ENCODE assay signal across 23 cellular contexts in genomic region chr6:140011537-140011936, GRCh38.
A peak's percentile ranks its signal among the peaks of the same experiment; 100 is the strongest.
DNase-seq lines count a peak whose midpoint lies in the region; ATAC-seq, FAIRE-seq and TF ChIP-seq lines count a peak whose summit lies in the region.
"Had no signal": no experiment of that assay in that cellular context is flagged by ENCODE, and none has a peak within 500 bp of the region (broad histone marks: within the 10 kb centered on the region; RNA-seq: fewer than 3 reads in every experiment).

No MANE protein-coding gene starts in this region.

- TF ChIP-seq CTCF in pancreas (IDR thresholded peaks at IDR 0.05) (no peak), SK-N-SH (IDR thresholded peaks at IDR 0.05) (no peak), dorsolateral prefrontal cortex (IDR thresholded peaks at IDR 0.05 in 54 of 56, conservative IDR thresholded peaks at IDR 0.05 in 2 of 56; ENCODE audit: low read depth in 1 of 56, partially characterized antibody in 56 of 56) (no peak), gastroesophageal sphincter (IDR thresholded peaks at IDR 0.05) (no peak)

- TF ChIP-seq EP300 in SK-N-SH (IDR thresholded peaks at IDR 0.05; ENCODE audit: borderline replicate concordance in 1 of 2, low read depth in 1 of 2, low read length in 1 of 2) (no peak), gastroesophageal sphincter (IDR thresholded peaks at IDR 0.05) (no peak)

- no peak for FAIRE-seq in pancreas (lab: Jason Lieb, UNC)
- FAIRE-seq: GM12891 had no signal

- no peak for DNase-seq in GM23248
- peak; percentile 3 for DNase-seq in kidney glomerular epithelial cell (lab: John Stamatoyannopoulos, UW)
- DNase-seq in pancreas = no peak
- no peak for DNase-seq in SK-N-SH
- no peak for DNase-seq in dorsolateral prefrontal cortex
- DNase-seq: activated B cell treated with CpG ODN at 0.5 μM for 24 hours; activated CD4-positive, alpha-beta memory T cell treated with anti-CD3 and anti-CD28 coated beads for 36 hours; activated T-cell treated with anti-CD3 and anti-CD28 coated beads for 4 hours; amygdala; C1 segment of cervical spinal cord; central memory CD4-positive, alpha-beta T cell; erythroblast; foreskin keratinocyte; NCI-H1694 treated with DMSO at 0.1 percent for 48 hours; NCI-H748 treated with DMSO at 0.1 percent for 48 hours; SHP77; SW 1271; upper lobe of left lung had no signal

- H2AFZ ChIP-seq in GM23248 (0 out of 2 replicates have a peak overlapping the region, but pooled peaks have one; percentile 7), SK-N-SH (ENCODE audit: low read depth) (no peak overlapping the region)

- intact Hi-C loops in pancreas (cut with DNase I) = no loop called here
- intact Hi-C loops in dorsolateral prefrontal cortex (cut with DNase I) = no loop called here

- CTCF ChIA-PET in SK-N-SH (lab: Yijun Ruan, JAX) = interaction anchor here (0.9 kb wide), 1 partner anchor 41 kb away, joined by 3 read pairs; no protein-coding TSS in a partner anchor

- H3K27me3 ChIP-seq in GM23248 (replicated peaks; ENCODE audit: insufficient read depth) (no peaks in the 10 kb centered on the region), endocrine pancreas (ENCODE audit: control insufficient read depth, insufficient read depth, low read length) (no peaks in the 10 kb centered on the region), pancreas (no peaks in the 10 kb centered on the region), SK-N-SH (ENCODE audit: insufficient read depth) (no peaks in the 10 kb centered on the region), dorsolateral prefrontal cortex (no peaks in the 10 kb centered on the region), gastroesophageal sphincter (no peaks in the 10 kb centered on the region)
- H3K27me3 ChIP-seq: foreskin keratinocyte, upper lobe of left lung had no signal

- 96 to 98% methylated on average over 4 of the region's 4 CpGs for WGBS in GM23248 (ENCODE audit: low coverage in 1 of 2, low lambda C conversion rate in 2 of 2, missing lambda C conversion rate in 2 of 2), 2 experiments
- 12 to 13% methylated on average over 4 of the region's 4 CpGs for WGBS in pancreas, 2 donors
- WGBS in SK-N-SH (ENCODE audit: low lambda C conversion rate) = 95% methylated on average over 4 of the region's 4 CpGs
- WGBS in gastroesophageal sphincter (ENCODE audit: low coverage in 1 of 2), 2 donors = 77 to 80% methylated on average over 3 of the region's 4 CpGs

- H3K4me3 ChIP-seq in GM23248 = no peak overlapping the region
- peak overlapping the region; percentile 31 for H3K4me3 ChIP-seq in endocrine pancreas (ENCODE audit: control insufficient read depth, insufficient read depth, low read length)
- no peak overlapping the region for H3K4me3 ChIP-seq in pancreas
- no peak overlapping the region for H3K4me3 ChIP-seq in SK-N-SH (ENCODE audit: low read depth in 2 of 2, low read length in 1 of 2)
- H3K4me3 ChIP-seq in dorsolateral prefrontal cortex = no peak overlapping the region
- no peak overlapping the region for H3K4me3 ChIP-seq in gastroesophageal sphincter
- H3K4me3 ChIP-seq: upper lobe of left lung had no signal

- in situ Hi-C loops in GM23248 (cut with MboI) = no loop called here

- no peaks in the 10 kb centered on the region for H3K4me1 ChIP-seq in GM23248 (ENCODE audit: insufficient read depth)
- peaks cover 8% of the 10 kb centered on the region for H3K4me1 ChIP-seq in endocrine pancreas (ENCODE audit: control insufficient read depth, insufficient read depth, low read length)
- H3K4me1 ChIP-seq in pancreas = peaks cover 9 to 20% (median 15%) of the 10 kb centered on the region in 3 donors
- no peaks in the 10 kb centered on the region; a peak in 1 of 4 replicates for H3K4me1 ChIP-seq in SK-N-SH (ENCODE audit: control insufficient read depth in 1 of 2, insufficient read depth in 2 of 2, low read depth in 1 of 2, low read length in 1 of 2)
- no peaks in the 10 kb centered on the region for H3K4me1 ChIP-seq in gastroesophageal sphincter
- H3K4me1 ChIP-seq: foreskin keratinocyte, upper lobe of left lung had no signal

- H4K20me1 ChIP-seq in GM23248 (ENCODE audit: insufficient read depth) (no peaks in the 10 kb centered on the region), SK-N-SH (ENCODE audit: insufficient read depth) (no peaks in the 10 kb centered on the region)

- H3K79me2 ChIP-seq in GM23248 (ENCODE audit: insufficient read depth) = no peaks in the 10 kb centered on the region
- H3K79me2 ChIP-seq in SK-N-SH (ENCODE audit: insufficient read depth) = no peaks in the 10 kb centered on the region

- H3F3A ChIP-seq in GM23248 (ENCODE audit: insufficient read depth) (no peaks in the 10 kb centered on the region), SK-N-SH (replicated peaks; ENCODE audit: insufficient read depth) (peaks cover 3% of the 10 kb centered on the region)

- H3K27ac ChIP-seq in GM23248 = no peak overlapping the region
- H3K27ac ChIP-seq in pancreas = no peak overlapping the region
- no peak overlapping the region for H3K27ac ChIP-seq in SK-N-SH (ENCODE audit: low read depth in 2 of 2, low read length in 1 of 2)
- H3K27ac ChIP-seq in dorsolateral prefrontal cortex = peak overlapping the region in 1 of 59 donors; percentile 37
- no peak overlapping the region for H3K27ac ChIP-seq in gastroesophageal sphincter
- H3K27ac ChIP-seq: foreskin keratinocyte, KMS-11, upper lobe of left lung had no signal

- H3K4me2 ChIP-seq in GM23248 (ENCODE audit: unreplicated experiment) (no peak overlapping the region), SK-N-SH (no peak overlapping the region)
- H3K4me2 ChIP-seq: KMS-11 had no signal

- no peak for TF ChIP-seq RAD21 in SK-N-SH (IDR thresholded peaks at IDR 0.05; ENCODE audit: low read length)

- no peaks in the 10 kb centered on the region for H3K9me3 ChIP-seq in GM23248 (ENCODE audit: low read depth)
- H3K9me3 ChIP-seq in endocrine pancreas (ENCODE audit: control insufficient read depth, low read length) = no peaks in the 10 kb centered on the region
- no peaks in the 10 kb centered on the region for H3K9me3 ChIP-seq in pancreas
- no peaks in the 10 kb centered on the region for H3K9me3 ChIP-seq in SK-N-SH
- no peaks in the 10 kb centered on the region for H3K9me3 ChIP-seq in gastroesophageal sphincter
- H3K9me3 ChIP-seq: upper lobe of left lung had no signal

- H3K36me3 ChIP-seq in GM23248 (ENCODE audit: low read depth) (no peaks in the 10 kb centered on the region), endocrine pancreas (ENCODE audit: control insufficient read depth, insufficient read depth, low read length) (no peaks in the 10 kb centered on the region), pancreas (no peaks in the 10 kb centered on the region), SK-N-SH (replicated peaks in 1 of 2; ENCODE audit: control insufficient read depth in 1 of 2, insufficient read depth in 2 of 2, low read length in 1 of 2) (no peaks in the 10 kb centered on the region), gastroesophageal sphincter (no peaks in the 10 kb centered on the region)
- H3K36me3 ChIP-seq: upper lobe of left lung had no signal

- peak; percentile 40 to 85 (median 74) for ATAC-seq in pancreas
- ATAC-seq in HG02884 (IDR thresholded peaks at IDR 0.05; ENCODE audit: unreplicated experiment) = no peak
- no peak for ATAC-seq in gastroesophageal sphincter
- ATAC-seq: foreskin keratinocyte had no signal

- H3K9ac ChIP-seq in GM23248 = no peak overlapping the region
- H3K9ac ChIP-seq in endocrine pancreas (ENCODE audit: control insufficient read depth, insufficient read depth, low read length) = no peak overlapping the region
- no peak overlapping the region for H3K9ac ChIP-seq in SK-N-SH
- H3K9ac ChIP-seq: KMS-11 had no signal

- POLR2A ChIA-PET in SK-N-SH (lab: Yijun Ruan, JAX) = no interaction called here

- TF ChIP-seq POLR2A in gastroesophageal sphincter (IDR thresholded peaks at IDR 0.05) = no peak

- H3K9me2 ChIP-seq in GM23248 (ENCODE audit: insufficient read depth) (no peaks in the 10 kb centered on the region), SK-N-SH (no peaks in the 10 kb centered on the region)

TF ChIP-seq in SK-N-SH, 30 proteins besides CTCF, POLR2A, EP300 and RAD21:
- no peak for TF ChIP-seq GATA2 (CRISPR knock-in tag; IDR thresholded peaks at IDR 0.05)
- TF ChIP-seq FOXM1 (IDR thresholded peaks at IDR 0.05; ENCODE audit: low read depth) = no peak

Comparison
In these comparisons a context has a peak if more than half of its experiments do, and no peak if none do; other contexts are left out.
1. ATAC-seq: peak in pancreas (4 of 4); none in HG02884 (single experiment) and gastroesophageal sphincter (single experiment).